In the genomic region with DNA sequence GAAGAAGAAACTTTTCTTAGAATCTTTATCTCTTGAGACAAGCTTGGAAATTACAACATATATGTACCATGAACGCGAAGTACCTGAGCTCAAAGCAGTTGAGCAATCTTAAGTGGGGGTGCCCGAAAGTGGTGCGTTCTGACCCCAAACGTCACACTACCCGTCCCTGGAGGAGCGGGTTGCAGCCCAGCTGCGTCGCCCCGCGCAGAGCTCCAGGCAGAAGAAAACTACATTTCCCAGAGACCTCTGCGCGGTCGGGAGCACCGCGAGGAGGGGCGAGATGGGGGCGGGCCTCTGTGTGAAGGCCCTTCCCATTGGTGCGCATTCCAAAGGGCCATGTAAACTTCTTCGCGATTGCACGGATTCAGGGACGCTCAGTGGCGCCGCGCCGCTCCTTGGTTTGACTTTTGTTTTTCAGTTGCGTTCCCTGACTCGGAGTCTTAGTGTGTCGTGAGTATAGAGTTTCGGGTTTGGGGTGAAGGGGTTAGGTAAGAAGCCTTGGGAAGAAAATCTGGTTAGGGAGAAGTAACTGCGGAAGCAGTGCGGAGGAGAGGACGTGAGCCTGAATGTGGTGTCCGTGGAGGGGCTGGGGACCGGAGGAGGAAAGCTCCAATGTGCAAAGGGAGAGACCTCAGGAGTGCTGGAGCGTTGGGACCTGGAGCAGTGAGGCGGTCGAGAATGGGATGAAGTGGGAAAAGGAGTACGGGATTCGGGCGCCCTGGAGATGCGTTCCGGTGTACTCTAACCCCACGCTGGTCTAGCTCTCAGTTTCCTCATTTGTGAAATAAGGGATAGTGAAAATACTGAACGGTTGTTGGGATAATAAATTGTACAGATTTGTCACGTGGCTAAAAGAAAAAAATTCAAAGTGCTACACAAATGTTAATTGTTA, we compare ENCODE assay signal across 8 cellular contexts. TPM values are rescaled to one million over a fixed set of nuclear protein-coding genes. Genes with fewer than 3 reads are reported as not detected.
DNase-seq lines count a peak whose midpoint lies in the region; ATAC-seq and TF ChIP-seq lines count a peak whose summit lies in the region.

Gene CCDC77, plus strand, starts transcription at position 410 of the 892 bp plus-strand sequence. CDS start 7,740 bp downstream, outside the sequence.

- TF ChIP-seq RAD21 in IMR-90 (IDR thresholded peaks at IDR 0.05; ENCODE audit: low read length) = no peak

- peak within 1 kb of the TSS; percentile 81; the same call in 1 of the 2 replicates for H3K23ac ChIP-seq in IMR-90 (ENCODE audit: low read depth, low read length)

- no peak within 1 kb of the TSS for H2BK5ac ChIP-seq in IMR-90 (ENCODE audit: low read depth, low read length, poor library complexity, severe bottlenecking)

- in situ Hi-C loops in IMR-90 (cut with MboI; ENCODE audit: low sequenced_read_pairs) = no loop called here

- no peak for TF ChIP-seq EP300 in suprapubic skin (IDR thresholded peaks at IDR 0.05)

- H3K4me1 Mint-ChIP-seq in Caco-2 (ENCODE audit: low read depth, unreplicated experiment) = no peaks in the 10 kb centered on the region
- H3K4me1 Mint-ChIP-seq in neural progenitor cell = no peaks in the 10 kb centered on the region

- peak in 1 of 2 experiments; percentile 46 for TF ChIP-seq CTCF in Caco-2 (IDR thresholded peaks at IDR 0.05; ENCODE audit: insufficient read depth in 1 of 2, low read depth in 1 of 2, low read length in 1 of 2, severe bottlenecking in 1 of 2, unreplicated experiment in 1 of 2)
- TF ChIP-seq CTCF in IMR-90 (conservative IDR thresholded peaks at IDR 0.05; ENCODE audit: low read depth, low read length) = peak; percentile 33
- peak; percentile 37 for TF ChIP-seq CTCF in neural progenitor cell (IDR thresholded peaks at IDR 0.05)
- TF ChIP-seq CTCF in suprapubic skin (IDR thresholded peaks at IDR 0.05) = no peak

- peaks cover 6% of the 10 kb centered on the region for H3F3A ChIP-seq in neural progenitor cell (ENCODE audit: low read depth)

- H3K4me3 ChIP-seq in Caco-2 (ENCODE audit: low read depth, low read length) (peak within 1 kb of the TSS; percentile 62), IMR-90 (ENCODE audit: insufficient read depth, low read depth, low read length) (peak within 1 kb of the TSS; percentile 83), neural progenitor cell (peak within 1 kb of the TSS; percentile 90), suprapubic skin (peak within 1 kb of the TSS; percentile 75)

- peak within 1 kb of the TSS; percentile 95 for H2AFZ ChIP-seq in IMR-90 (replicated peaks; ENCODE audit: low read length, poor library complexity)
- H2AFZ ChIP-seq in neural progenitor cell (replicated peaks) = peak within 1 kb of the TSS; percentile 89

- H3K9ac ChIP-seq in IMR-90 (ENCODE audit: low read depth, low read length) (peak within 1 kb of the TSS; percentile 59), neural progenitor cell (peak within 1 kb of the TSS; percentile 63)

- POLR2A ChIA-PET in Caco-2 (lab: Charles Lee) (interaction anchor here (0.6 to 3.2 kb wide), 3 partner anchors 8 to 12 kb away, joined by 3 to 47 read pairs (median 4); partner anchors contain the start of gene KDM5A), IMR-90 (lab: Charles Lee; ENCODE audit: unreplicated experiment) (interaction anchor here (0.8 kb wide), 1 partner anchor 12 kb away, joined by 4 read pairs; the partner anchor contains the start of gene KDM5A)

- CTCF ChIA-PET in Caco-2 (lab: Charles Lee) = interaction anchor here (0.5 to 1.6 kb wide), 13 partner anchors 12 to 548 kb away, joined by 3 to 9 read pairs (median 4); partner anchors contain the start of genes KDM5A, RAD52 and WNK1
- CTCF ChIA-PET in IMR-90 (lab: Yijun Ruan, JAX) = interaction anchor here (0.5 to 1.5 kb wide), 3 partner anchors 9 to 16 kb away, joined by 3 read pairs; no protein-coding TSS in a partner anchor

- peak within 1 kb of the TSS; percentile 17; the same call in 1 of the 2 replicates for H4K91ac ChIP-seq in IMR-90 (ENCODE audit: insufficient read depth, low read depth, low read length)

- intact Hi-C loops in Caco-2 (cut with micrococcal nuclease; ENCODE audit: unreplicated experiment) = loop anchor here (1.0 kb wide), 1 partner anchor 12 kb away; the partner anchor contains the start of gene KDM5A
- intact Hi-C loops in IMR-90 (cut with micrococcal nuclease) = no loop called here

- peak within 1 kb of the TSS; percentile 56 for H3K56ac ChIP-seq in IMR-90 (ENCODE audit: extremely low read depth, insufficient read depth, low read length)

- peak within 1 kb of the TSS; percentile 89 for H3K14ac ChIP-seq in IMR-90 (replicated peaks; ENCODE audit: low read depth, low read length)

- H3K4me3 Mint-ChIP-seq in Caco-2 (ENCODE audit: unreplicated experiment) = no peak within 1 kb of the TSS
- H3K4me3 Mint-ChIP-seq in neural progenitor cell = no peak within 1 kb of the TSS

- no peaks in the 10 kb centered on the region for H3K9me3 Mint-ChIP-seq in Caco-2 (ENCODE audit: unreplicated experiment)
- no peaks in the 10 kb centered on the region for H3K9me3 Mint-ChIP-seq in neural progenitor cell

- TSS peak; percentile 89 for BruUV-seq in Caco-2 (replicated peaks; lab: Mats Ljungman, UMichigan)
- no TSS peak for BruUV-seq in IMR-90 (replicated peaks; lab: Mats Ljungman, UMichigan)

- H3K36me3 Mint-ChIP-seq in Caco-2 (ENCODE audit: insufficient read depth, unreplicated experiment) (no peaks in the 10 kb centered on the region), neural progenitor cell (peaks cover 6% of the 10 kb centered on the region)

- dilution Hi-C loops in IMR-90 (cut with HindIII; ENCODE audit: low sequenced_read_pairs, unreplicated experiment) = no loop called here

- no peak within 1 kb of the TSS for H2AK5ac ChIP-seq in IMR-90 (ENCODE audit: low read depth, low read length)

- H2BK20ac ChIP-seq in IMR-90 (ENCODE audit: low read depth, low read length) = no peak within 1 kb of the TSS

- no peaks in the 10 kb centered on the region for H3K9me3 ChIP-seq in Caco-2
- no peaks in the 10 kb centered on the region for H3K9me3 ChIP-seq in IMR-90 (ENCODE audit: control insufficient read depth, insufficient read depth, low read length)
- H3K9me3 ChIP-seq in neural progenitor cell (ENCODE audit: low read depth) = no peaks in the 10 kb centered on the region
- H3K9me3 ChIP-seq in suprapubic skin = no peaks in the 10 kb centered on the region

- H3K4ac ChIP-seq in IMR-90 (ENCODE audit: low read depth, low read length) = peak within 1 kb of the TSS; percentile 76

- ATAC-seq in GM21526 (IDR thresholded peaks at IDR 0.05; ENCODE audit: low FRiP score, unreplicated experiment) (peak; percentile 90), IMR-90 (ENCODE audit: low read depth) (peak; percentile 100)

- H4K20me1 ChIP-seq in IMR-90 (ENCODE audit: insufficient read depth, low read length) = no peaks in the 10 kb centered on the region
- H4K20me1 ChIP-seq in neural progenitor cell (ENCODE audit: low read depth) = peaks cover 22% of the 10 kb centered on the region

- H3K27me3 ChIP-seq in Caco-2 (replicated peaks; ENCODE audit: control insufficient read depth, insufficient read depth, low read length) = no peaks in the 10 kb centered on the region
- H3K27me3 ChIP-seq in IMR-90 (ENCODE audit: control insufficient read depth, insufficient read depth, low read length) = no peaks in the 10 kb centered on the region
- peaks cover 2% of the 10 kb centered on the region for H3K27me3 ChIP-seq in neural progenitor cell
- H3K27me3 ChIP-seq in suprapubic skin = no peaks in the 10 kb centered on the region

- H4K8ac ChIP-seq in IMR-90 (ENCODE audit: low read depth in 2 of 2, low read length in 2 of 2) = peak within 1 kb of the TSS; percentile 63 to 98

- H3K27me3 Mint-ChIP-seq in Caco-2 (ENCODE audit: insufficient read depth, unreplicated experiment) = no peaks in the 10 kb centered on the region
- H3K27me3 Mint-ChIP-seq in neural progenitor cell (ENCODE audit: insufficient read depth, low read depth) = no peaks in the 10 kb centered on the region

- peak within 1 kb of the TSS; percentile 74 for H4K5ac ChIP-seq in IMR-90 (ENCODE audit: low read depth, low read length)

- H3K36me3 ChIP-seq in Caco-2 (ENCODE audit: control insufficient read depth, insufficient read depth, low read length) (no peaks in the 10 kb centered on the region), IMR-90 (ENCODE audit: control insufficient read depth, insufficient read depth, low read length) (no peaks in the 10 kb centered on the region), neural progenitor cell (no peaks in the 10 kb centered on the region), suprapubic skin (no peaks in the 10 kb centered on the region)

- H2BK120ac ChIP-seq in IMR-90 (ENCODE audit: low read depth, low read length) = no peak within 1 kb of the TSS

- H3K4me2 ChIP-seq in IMR-90 (ENCODE audit: low read depth, low read length) (peak within 1 kb of the TSS; percentile 97), neural progenitor cell (peak within 1 kb of the TSS; percentile 89)

- H3K4me1 ChIP-seq in Caco-2 (peaks cover 9% of the 10 kb centered on the region), IMR-90 (ENCODE audit: control insufficient read depth, insufficient read depth, low read length) (no peaks in the 10 kb centered on the region), neural progenitor cell (peaks cover 9% of the 10 kb centered on the region), suprapubic skin (peaks cover 14% of the 10 kb centered on the region)

- no peaks in the 10 kb centered on the region for H3K9me1 ChIP-seq in IMR-90 (ENCODE audit: insufficient read depth, low read length)

- 0% methylated on average over 19 of the region's 47 CpGs; no CpG with 5 or more reads in 1 of the 2 experiments for WGBS in IMR-90 (ENCODE audit: extremely low coverage in 2 of 2, insufficient read length in 1 of 2), 2 experiments
- WGBS in suprapubic skin = under 1% methylated on average over 44 of the region's 47 CpGs

- H3K79me2 ChIP-seq in neural progenitor cell (ENCODE audit: low read depth) = peaks cover 50% of the 10 kb centered on the region

- H3K27ac ChIP-seq in IMR-90 (ENCODE audit: insufficient read depth, low read length) = peak within 1 kb of the TSS; percentile 6; the same call in 1 of the 2 replicates
- no peak within 1 kb of the TSS for H3K27ac ChIP-seq in neural progenitor cell
- peak within 1 kb of the TSS; percentile 72 for H3K27ac ChIP-seq in suprapubic skin

- peaks cover 19 to 32% of the 10 kb centered on the region in 2 experiments for H3K79me1 ChIP-seq in IMR-90 (ENCODE audit: low read depth in 1 of 2, low read length in 2 of 2)

- peak; percentile 93 to 98 for DNase-seq in Caco-2
- DNase-seq in IMR-90 = peak; percentile 88
- DNase-seq in activated CD8-positive, alpha-beta memory T cell treated with anti-CD3 and anti-CD28 coated beads, Interleukin-2, amount 50 U/mL, for 48 hours = peak; percentile 96
- DNase-seq in fibroblast of peridontal ligament (ENCODE audit: extremely low read depth) = peak; percentile 90
- peak; percentile 97 for DNase-seq in neural progenitor cell (ENCODE audit: low spot score)
- peak; percentile 94 to 96 for DNase-seq in suprapubic skin (ENCODE audit: low spot score in 2 of 2)
- DNase-seq in DMS79 (lab: John Stamatoyannopoulos, UW) = no peak

- peak within 1 kb of the TSS; percentile 90 for H2AK9ac ChIP-seq in IMR-90 (replicated peaks; ENCODE audit: low read depth, low read length, poor library complexity)

- no peak within 1 kb of the TSS for H3K18ac ChIP-seq in IMR-90 (ENCODE audit: low read depth, low read length)

- no peak within 1 kb of the TSS for H2BK15ac ChIP-seq in IMR-90 (ENCODE audit: low read depth, low read length)

- TF ChIP-seq POLR2A in IMR-90 (IDR thresholded peaks at IDR 0.05; ENCODE audit: low read depth, low read length) (no peak), suprapubic skin (IDR thresholded peaks at IDR 0.05) (peak in 1 of 2 donors; percentile 10)

- H3K27ac Mint-ChIP-seq in Caco-2 (ENCODE audit: unreplicated experiment) (no peak within 1 kb of the TSS), neural progenitor cell (no peak within 1 kb of the TSS)

RNA-seq across cellular contexts. Expression of gene CCDC77, which starts in this region (rescaled TPM):
- total RNA-seq in Caco-2 (2022) = 33.0 and 33.9 TPM in 2 replicates
- total RNA-seq in IMR-90 (2012; rRNA removed) = 6.6 and 9.4 TPM in 2 replicates
- 7.2 TPM in 2 replicates for polyA plus RNA-seq in IMR-90 (2012; rRNA removed)
- polyA plus RNA-seq in IMR-90 (2012; cell fraction: cytosol; rRNA removed) = 1.0 and 1.1 TPM in 2 replicates
- polyA plus RNA-seq in IMR-90 (2012; cell fraction: nucleus; rRNA removed; ENCODE audit: low replicate concordance) = 0.72 and 5.8 TPM in 2 replicates
- total RNA-seq in neural progenitor cell (ENCODE audit: low replicate concordance) = 69.0 and 125 TPM in 2 replicates
- 1 to 10 TPM; 5.1 to 9.7 (median 6.8) TPM for total RNA-seq in suprapubic skin

Comparison
In these comparisons a context has a peak if more than half of its experiments do, and no peak if none do; other contexts are left out.
1. CTCF ChIP-seq: peak in IMR-90 (single experiment) and neural progenitor cell (single experiment); none in suprapubic skin (0 of 2).
2. Peak in every context shown above with its lines, with median percentiles within 50 percentile points of each other: H3K4me3 ChIP-seq.